22 cellular contexts compared by ENCODE assay signal in genomic region chr11:91394718-91395414, GRCh38.
DNase-seq lines count a peak whose midpoint lies in the region; ATAC-seq and TF ChIP-seq lines count a peak whose summit lies in the region.
"Had no signal": no experiment of that assay in that cellular context is flagged by ENCODE, and none has a peak within 500 bp of the region (broad histone marks: within the 10 kb centered on the region; RNA-seq: fewer than 3 reads in every experiment).

No MANE protein-coding gene starts in this region.

- H3K4me3 Mint-ChIP-seq in type B pancreatic cell (no peak overlapping the region), CD14-positive monocyte (no peak overlapping the region)
- H3K4me3 Mint-ChIP-seq: CD4-positive, alpha-beta T cell; central memory CD8-positive, alpha-beta T cell; T-helper 1 cell treated with Interleukin-12 subunit alpha and Interleukin-12 subunit beta and Interleukin-4 antibody, amounts not matched to agents 30 μg/mL and 1 μg/mL, for 36 hours had no signal

- H3K36me3 Mint-ChIP-seq in type B pancreatic cell (peaks cover 4% of the 10 kb centered on the region), CD14-positive monocyte (no peaks in the 10 kb centered on the region)

- H3K27me3 Mint-ChIP-seq in type B pancreatic cell (no peaks in the 10 kb centered on the region), CD14-positive monocyte (ENCODE audit: low read depth in 3 of 3) (peaks cover 0 to 2% (median 2%) of the 10 kb centered on the region in 3 donors)
- H3K27me3 Mint-ChIP-seq: CD4-positive, alpha-beta T cell; central memory CD8-positive, alpha-beta T cell had no signal

- no peak overlapping the region for H3K4me3 ChIP-seq in body of pancreas
- H3K4me3 ChIP-seq: mucosa of descending colon had no signal

- H3K36me3 ChIP-seq in body of pancreas (replicated peaks in 1 of 2; ENCODE audit: insufficient read depth in 1 of 2, low read depth in 2 of 2) = no peaks in the 10 kb centered on the region
- H3K36me3 ChIP-seq: WERI-Rb-1 had no signal

- ATAC-seq in body of pancreas = peak; percentile 65
- no peak for ATAC-seq in HG02610 (IDR thresholded peaks at IDR 0.05; ENCODE audit: unreplicated experiment)
- no peak for ATAC-seq in HG03175 (IDR thresholded peaks at IDR 0.05; ENCODE audit: unreplicated experiment)
- ATAC-seq: left ventricle myocardium superior, mucosa of descending colon had no signal

- 10 to 16% methylated on average over 5 of the region's 5 CpGs for WGBS in body of pancreas, 2 donors

- intact Hi-C loops in body of pancreas (cut with DNase I) = no loop called here
- intact Hi-C loops in CD14-positive monocyte (cut with micrococcal nuclease) = no loop called here

- no peak for TF ChIP-seq CTCF in body of pancreas (IDR thresholded peaks at IDR 0.05)
- no peak for TF ChIP-seq CTCF in type B pancreatic cell (conservative IDR thresholded peaks at IDR 0.05)
- TF ChIP-seq CTCF in CD14-positive monocyte (IDR thresholded peaks at IDR 0.05) = no peak

- peaks cover 24% of the 10 kb centered on the region for H3K4me1 ChIP-seq in body of pancreas

- H3K9me3 ChIP-seq in body of pancreas = no peaks in the 10 kb centered on the region

- H3K27ac Mint-ChIP-seq in type B pancreatic cell (peak overlapping the region; percentile 3), CD14-positive monocyte (no peak overlapping the region)
- H3K27ac Mint-ChIP-seq: CD4-positive, alpha-beta T cell; T-helper 1 cell treated with Interleukin-12 subunit alpha and Interleukin-12 subunit beta and Interleukin-4 antibody, amounts not matched to agents 30 μg/mL and 1 μg/mL, for 36 hours had no signal

- H3K9me3 Mint-ChIP-seq in type B pancreatic cell (no peaks in the 10 kb centered on the region), CD14-positive monocyte (peaks cover 0 to 10% (median 3%) of the 10 kb centered on the region in 7 donors)

- H3K27ac ChIP-seq in body of pancreas = peak overlapping the region in 3 of 4 donors; percentile 10 to 53 (median 20)
- H3K27ac ChIP-seq: WERI-Rb-1 had no signal

- H3K27me3 ChIP-seq in body of pancreas = no peaks in the 10 kb centered on the region

- peaks cover 34% of the 10 kb centered on the region for H3K4me1 Mint-ChIP-seq in type B pancreatic cell (ENCODE audit: unreplicated experiment)
- H3K4me1 Mint-ChIP-seq in CD14-positive monocyte = no peaks in the 10 kb centered on the region
- H3K4me1 Mint-ChIP-seq: central memory CD8-positive, alpha-beta T cell had no signal

- TF ChIP-seq POLR2A in body of pancreas (IDR thresholded peaks at IDR 0.05) = no peak

- DNase-seq in NCI-H345 (lab: John Stamatoyannopoulos, UW) (peak; percentile 19), NCI-H345 treated with DMSO at 0.1 percent for 48 hours (lab: John Stamatoyannopoulos, UW; ENCODE audit: unreplicated experiment) (no peak), NCI-H446 treated with DMSO at 0.1 percent for 48 hours (lab: John Stamatoyannopoulos, UW) (peak; percentile 32), body of pancreas (peak; percentile 21 to 56 (median 26)), type B pancreatic cell (ENCODE audit: extremely low spot score, unreplicated experiment) (no peak), CD14-positive monocyte (ENCODE audit: low spot score) (no peak)
- DNase-seq: ACHN; activated CD8-positive, alpha-beta memory T cell treated with anti-CD3 and anti-CD28 coated beads, Interleukin-2, amount 50 U/mL, for 48 hours; amygdala; CD4-positive, alpha-beta T cell; effector CD8-positive, alpha-beta T cell; Karpas-422; left ventricle myocardium superior; mucosa of descending colon; NCI-H1092; NCI-H2227 treated with DMSO at 0.1 percent for 48 hours; SIG-M5; WERI-Rb-1 had no signal

Comparison
In these comparisons a context has a peak if more than half of its experiments do, and no peak if none do; other contexts are left out.
1. DNase-seq: peak in NCI-H345 (single experiment), NCI-H446 treated with DMSO at 0.1 percent for 48 hours (single experiment) and body of pancreas (4 of 4); none in NCI-H345 treated with DMSO at 0.1 percent for 48 hours (single experiment), type B pancreatic cell (single experiment) and CD14-positive monocyte (single experiment).